2 cellular contexts compared by ENCODE assay signal in genomic region chr6:154139894-154140293, GRCh38.
TF ChIP-seq lines count a peak whose summit lies in the region.

No MANE protein-coding gene starts in this region.

TF ChIP-seq in PFSK-1, 5 proteins besides CTCF, POLR2A, EP300 and RAD21 (continued from another document):
- TF ChIP-seq REST (IDR thresholded peaks at IDR 0.05; ENCODE audit: insufficient read depth in 1 of 2, low read depth in 2 of 2, low read length in 2 of 2) (0 out of 4 replicates have a peak, but pooled peaks of 1 of the 2 experiments have one; percentile 27), POLR2AphosphoS5 (IDR thresholded peaks at IDR 0.05; ENCODE audit: low read depth, low read length) (no peak), SIN3A (IDR thresholded peaks at IDR 0.05; ENCODE audit: borderline replicate concordance, insufficient read depth, low read length) (0 out of 2 replicates have a peak, but pooled peaks have one; percentile 28)

TF ChIP-seq in SK-N-SH, 30 proteins besides CTCF, POLR2A, EP300 and RAD21 (continued from another document):
- TF ChIP-seq REST (IDR thresholded peaks at IDR 0.05; ENCODE audit: low read depth, low read length) (no peak), NFIC (IDR thresholded peaks at IDR 0.05; ENCODE audit: borderline replicate concordance) (no peak), TCF12 (IDR thresholded peaks at IDR 0.05) (no peak), FOXJ3 (CRISPR knock-in tag; IDR thresholded peaks at IDR 0.05) (no peak), POLR2AphosphoS5 (IDR thresholded peaks at IDR 0.05; ENCODE audit: low read depth, low read length) (no peak), ZBTB33 (IDR thresholded peaks at IDR 0.05; ENCODE audit: borderline replicate concordance, low read depth) (no peak), IRF3 (IDR thresholded peaks at IDR 0.05; ENCODE audit: low read depth, low read length) (no peak), RXRA (IDR thresholded peaks at IDR 0.05; ENCODE audit: borderline replicate concordance, low read depth) (no peak), MEF2A (IDR thresholded peaks at IDR 0.05; ENCODE audit: borderline replicate concordance, low read depth) (no peak), NRF1 (IDR thresholded peaks at IDR 0.05; ENCODE audit: low read depth, low read length) (no peak), MXI1 (IDR thresholded peaks at IDR 0.05; ENCODE audit: low read depth, low read length) (no peak), TAF1 (IDR thresholded peaks at IDR 0.05; ENCODE audit: borderline replicate concordance, low read depth, low read length) (no peak), FOSL2 (IDR thresholded peaks at IDR 0.05; ENCODE audit: borderline replicate concordance, low read depth) (no peak), MAX (IDR thresholded peaks at IDR 0.05; ENCODE audit: low read depth) (no peak), EZH2phosphoT487 (IDR thresholded peaks at IDR 0.05; ENCODE audit: borderline replicate concordance, low read depth) (no peak)
TF ChIP-seq in SK-N-SH: peak in this region for 0.
